ENCODE assay signal across 13 cellular contexts in genomic region chr11:17171342-17171741, GRCh38. TPM values are rescaled to one million over a fixed set of nuclear protein-coding genes. Genes with fewer than 3 reads are reported as not detected.
A peak's percentile ranks its signal among the peaks of the same experiment; 100 is the strongest.
DNase-seq lines count a peak whose midpoint lies in the region; ATAC-seq and TF ChIP-seq lines count a peak whose summit lies in the region.
"Had no signal": no experiment of that assay in that cellular context is flagged by ENCODE, and none has a peak within 500 bp of the region (broad histone marks: within the 10 kb centered on the region; RNA-seq: fewer than 3 reads in every experiment).

No MANE protein-coding gene starts in this region.

- H3K4me3 ChIP-seq in astrocyte of the cerebellum (ENCODE audit: low read depth, low read length), result no peak overlapping the region
- H3K4me3 ChIP-seq in gastroesophageal sphincter, result no peak overlapping the region
- H3K4me3 ChIP-seq: ascending aorta had no signal

- TF ChIP-seq EP300 in gastroesophageal sphincter (IDR thresholded peaks at IDR 0.05), result no peak

- in situ Hi-C loops in astrocyte of the cerebellum (cut with HindIII; ENCODE audit: low sequenced_read_pairs), result no loop called here

- TF ChIP-seq CTCF in astrocyte of the cerebellum (IDR thresholded peaks at IDR 0.05; ENCODE audit: low read depth, low read length, missing control alignments) (no peak), gastroesophageal sphincter (IDR thresholded peaks at IDR 0.05) (no peak), GM20000 (IDR thresholded peaks at IDR 0.05; ENCODE audit: extremely low read depth, missing control alignments) (no peak)

- H3K27me3 ChIP-seq in gastroesophageal sphincter, result no peaks in the 10 kb centered on the region
- H3K27me3 ChIP-seq: ascending aorta had no signal

- WGBS in gastroesophageal sphincter (ENCODE audit: low coverage in 1 of 2), 2 donors, result 79 to 83% methylated on average over 2 of the region's 2 CpGs

- H3K27ac ChIP-seq in gastroesophageal sphincter, result no peak overlapping the region

- DNase-seq in A172 (ENCODE audit: low spot score) (peak; percentile 66), HCEC 1CT (peak; percentile 69), astrocyte of the cerebellum (ENCODE audit: low read depth) (peak; percentile 4), GM20000 (ENCODE audit: low spot score) (no peak), NCI-H510A treated with DMSO at 0.1 percent for 48 hours (lab: John Stamatoyannopoulos, UW) (no peak)
- no peak for DNase-seq in activated naive CD4-positive, alpha-beta T cell treated with Interleukin-2 at 50 U/mL for 16 hours
- DNase-seq: AML-193, NCI-H1694 treated with DMSO at 0.1 percent for 48 hours, NCI-H69, SHP77 had no signal

- no peak for TF ChIP-seq POLR2A in gastroesophageal sphincter (IDR thresholded peaks at IDR 0.05)

- no peaks in the 10 kb centered on the region for H3K9me3 ChIP-seq in gastroesophageal sphincter
- H3K9me3 ChIP-seq: ascending aorta had no signal

- H3K4me1 ChIP-seq in gastroesophageal sphincter, result peaks cover 3 to 27% (median 4%) of the 10 kb centered on the region in 3 donors

- H3K36me3 ChIP-seq in gastroesophageal sphincter, result peaks cover 0 to 24% of the 10 kb centered on the region in 2 donors

- ATAC-seq in gastroesophageal sphincter, result peak; percentile 74
- ATAC-seq in HG03457 (IDR thresholded peaks at IDR 0.05; ENCODE audit: unreplicated experiment), result no peak

RNA-seq across cellular contexts. Expression of gene PIK3C2A, which starts 36.4 kb away (rescaled TPM):
- total RNA-seq in A172 (2014; rRNA removed; shearing (Covaris generic)), result 59.7 and 77.8 TPM in 2 replicates
- 100 to 1,000 TPM in 1 of 4 donors, 10 to 100 TPM in 3; 68.2 to 104 (median 88.2) TPM for total RNA-seq in gastroesophageal sphincter

Comparison
In these comparisons a context has a peak if more than half of its experiments do, and no peak if none do; other contexts are left out.
1. DNase-seq: peak in A172 (single experiment), HCEC 1CT (single experiment) and astrocyte of the cerebellum (single experiment); none in GM20000 (single experiment), activated naive CD4-positive, alpha-beta T cell treated with Interleukin-2 at 50 U/mL for 16 hours (single experiment) and NCI-H510A treated with DMSO at 0.1 percent for 48 hours (single experiment).